In genomic region chr1:208166340-208167138, GRCh38 we compare ENCODE assay signal across 1 cellular context.
TF ChIP-seq lines count a peak whose summit lies in the region.

No MANE protein-coding gene starts in this region.

TF ChIP-seq in HepG2, 621 proteins besides CTCF, POLR2A, EP300 and RAD21 (continued from another document):
- TF ChIP-seq NCOR1 (IDR thresholded peaks at IDR 0.05; ENCODE audit: borderline replicate concordance, low read length) (peak; percentile 79; the same call in 1 of the 2 replicates), ZNF672 (CRISPR knock-in tag; IDR thresholded peaks at IDR 0.05) (no peak), MLX (CRISPR knock-in tag; IDR thresholded peaks at IDR 0.05) (no peak), ZNF124 (CRISPR knock-in tag; IDR thresholded peaks at IDR 0.05) (0 out of 2 replicates have a peak, but pooled peaks have one; percentile 36), CEBPZ (IDR thresholded peaks at IDR 0.05; ENCODE audit: low read length) (no peak), PHF21A (CRISPR knock-in tag; IDR thresholded peaks at IDR 0.05) (0 out of 2 replicates have a peak, but pooled peaks have one; percentile 28), ZEB1 (IDR thresholded peaks at IDR 0.05; ENCODE audit: insufficient replicate concordance, low read depth) (peak; percentile 68), PTBP1 (IDR thresholded peaks at IDR 0.05; ENCODE audit: low read depth, low read length, poor library complexity, severe bottlenecking) (no peak), GABPA (IDR thresholded peaks at IDR 0.05; ENCODE audit: low read depth, low read length) (no peak), GABPA (CRISPR knock-in tag; IDR thresholded peaks at IDR 0.05; ENCODE audit: low read depth) (no peak), NFE2L2 (IDR thresholded peaks at IDR 0.05; ENCODE audit: low read length) (no peak), TFE3 (CRISPR knock-in tag; IDR thresholded peaks at IDR 0.05) (0 out of 2 replicates have a peak, but pooled peaks have one; percentile 16), HIVEP1 (CRISPR knock-in tag; IDR thresholded peaks at IDR 0.05) (no peak), ZBTB1 (CRISPR knock-in tag; IDR thresholded peaks at IDR 0.05; ENCODE audit: borderline replicate concordance) (no peak), ZNF788 (CRISPR knock-in tag; IDR thresholded peaks at IDR 0.05; ENCODE audit: borderline replicate concordance) (0 out of 2 replicates have a peak, but pooled peaks have one; percentile 18), MTA1 (CRISPR knock-in tag; IDR thresholded peaks at IDR 0.05; ENCODE audit: borderline replicate concordance) (no peak), PPARG (CRISPR knock-in tag; conservative IDR thresholded peaks at IDR 0.05) (peak; percentile 58; the same call in 1 of the 2 replicates), ZNF317 (CRISPR knock-in tag; IDR thresholded peaks at IDR 0.05) (no peak), KLF6 (CRISPR knock-in tag; IDR thresholded peaks at IDR 0.05) (no peak), FOXP4 (CRISPR knock-in tag; IDR thresholded peaks at IDR 0.05) (0 out of 2 replicates have a peak, but pooled peaks have one; percentile 22), NR2F1 (CRISPR knock-in tag; IDR thresholded peaks at IDR 0.05) (no peak), SOX13 (IDR thresholded peaks at IDR 0.05) (no peak), SOX13 (CRISPR knock-in tag; conservative IDR thresholded peaks at IDR 0.05 in 1 of 2, IDR thresholded peaks at IDR 0.05 in 1 of 2) (peak in 1 of 2 experiments; percentile 62; a peak in 1 of 4 replicates), JUNB (CRISPR knock-in tag; IDR thresholded peaks at IDR 0.05; ENCODE audit: borderline replicate concordance) (no peak), REXO4 (CRISPR knock-in tag; IDR thresholded peaks at IDR 0.05; ENCODE audit: borderline replicate concordance) (no peak), ELF3 (CRISPR knock-in tag; IDR thresholded peaks at IDR 0.05) (0 out of 2 replicates have a peak, but pooled peaks have one; percentile 28), ZNF569 (CRISPR knock-in tag; IDR thresholded peaks at IDR 0.05; ENCODE audit: borderline replicate concordance) (no peak), HNF4A (CRISPR knock-in tag; IDR thresholded peaks at IDR 0.05) (peak; percentile 64), RXRB (CRISPR knock-in tag; IDR thresholded peaks at IDR 0.05; ENCODE audit: borderline replicate concordance) (peak; percentile 38; the same call in 1 of the 2 replicates), SMAD1 (CRISPR knock-in tag; IDR thresholded peaks at IDR 0.05; ENCODE audit: borderline replicate concordance, low read depth) (no peak), NFE2L1 (CRISPR knock-in tag; IDR thresholded peaks at IDR 0.05; ENCODE audit: borderline replicate concordance) (no peak), ZNF383 (CRISPR knock-in tag; IDR thresholded peaks at IDR 0.05; ENCODE audit: borderline replicate concordance) (no peak)
- TF ChIP-seq, protein P1, sequence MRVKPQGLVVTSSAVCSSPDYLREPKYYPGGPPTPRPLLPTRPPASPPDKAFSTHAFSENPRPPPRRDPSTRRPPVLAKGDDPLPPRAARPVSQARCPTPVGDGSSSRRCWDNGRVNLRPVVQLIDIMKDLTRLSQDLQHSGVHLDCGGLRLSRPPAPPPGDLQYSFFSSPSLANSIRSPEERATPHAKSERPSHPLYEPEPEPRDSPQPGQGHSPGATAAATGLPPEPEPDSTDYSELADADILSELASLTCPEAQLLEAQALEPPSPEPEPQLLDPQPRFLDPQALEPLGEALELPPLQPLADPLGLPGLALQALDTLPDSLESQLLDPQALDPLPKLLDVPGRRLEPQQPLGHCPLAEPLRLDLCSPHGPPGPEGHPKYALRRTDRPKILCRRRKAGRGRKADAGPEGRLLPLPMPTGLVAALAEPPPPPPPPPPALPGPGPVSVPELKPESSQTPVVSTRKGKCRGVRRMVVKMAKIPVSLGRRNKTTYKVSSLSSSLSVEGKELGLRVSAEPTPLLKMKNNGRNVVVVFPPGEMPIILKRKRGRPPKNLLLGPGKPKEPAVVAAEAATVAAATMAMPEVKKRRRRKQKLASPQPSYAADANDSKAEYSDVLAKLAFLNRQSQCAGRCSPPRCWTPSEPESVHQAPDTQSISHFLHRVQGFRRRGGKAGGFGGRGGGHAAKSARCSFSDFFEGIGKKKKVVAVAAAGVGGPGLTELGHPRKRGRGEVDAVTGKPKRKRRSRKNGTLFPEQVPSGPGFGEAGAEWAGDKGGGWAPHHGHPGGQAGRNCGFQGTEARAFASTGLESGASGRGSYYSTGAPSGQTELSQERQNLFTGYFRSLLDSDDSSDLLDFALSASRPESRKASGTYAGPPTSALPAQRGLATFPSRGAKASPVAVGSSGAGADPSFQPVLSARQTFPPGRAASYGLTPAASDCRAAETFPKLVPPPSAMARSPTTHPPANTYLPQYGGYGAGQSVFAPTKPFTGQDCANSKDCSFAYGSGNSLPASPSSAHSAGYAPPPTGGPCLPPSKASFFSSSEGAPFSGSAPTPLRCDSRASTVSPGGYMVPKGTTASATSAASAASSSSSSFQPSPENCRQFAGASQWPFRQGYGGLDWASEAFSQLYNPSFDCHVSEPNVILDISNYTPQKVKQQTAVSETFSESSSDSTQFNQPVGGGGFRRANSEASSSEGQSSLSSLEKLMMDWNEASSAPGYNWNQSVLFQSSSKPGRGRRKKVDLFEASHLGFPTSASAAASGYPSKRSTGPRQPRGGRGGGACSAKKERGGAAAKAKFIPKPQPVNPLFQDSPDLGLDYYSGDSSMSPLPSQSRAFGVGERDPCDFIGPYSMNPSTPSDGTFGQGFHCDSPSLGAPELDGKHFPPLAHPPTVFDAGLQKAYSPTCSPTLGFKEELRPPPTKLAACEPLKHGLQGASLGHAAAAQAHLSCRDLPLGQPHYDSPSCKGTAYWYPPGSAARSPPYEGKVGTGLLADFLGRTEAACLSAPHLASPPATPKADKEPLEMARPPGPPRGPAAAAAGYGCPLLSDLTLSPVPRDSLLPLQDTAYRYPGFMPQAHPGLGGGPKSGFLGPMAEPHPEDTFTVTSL (CRISPR knock-in tag; IDR thresholded peaks at IDR 0.05; ENCODE audit: borderline replicate concordance), result 0 out of 2 replicates have a peak, but pooled peaks have one; percentile 17
- TF ChIP-seq, protein P2, sequence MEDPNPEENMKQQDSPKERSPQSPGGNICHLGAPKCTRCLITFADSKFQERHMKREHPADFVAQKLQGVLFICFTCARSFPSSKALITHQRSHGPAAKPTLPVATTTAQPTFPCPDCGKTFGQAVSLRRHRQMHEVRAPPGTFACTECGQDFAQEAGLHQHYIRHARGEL (CRISPR knock-in tag; IDR thresholded peaks at IDR 0.05), result no peak
